25 cellular contexts compared by ENCODE assay signal in the genomic region with DNA sequence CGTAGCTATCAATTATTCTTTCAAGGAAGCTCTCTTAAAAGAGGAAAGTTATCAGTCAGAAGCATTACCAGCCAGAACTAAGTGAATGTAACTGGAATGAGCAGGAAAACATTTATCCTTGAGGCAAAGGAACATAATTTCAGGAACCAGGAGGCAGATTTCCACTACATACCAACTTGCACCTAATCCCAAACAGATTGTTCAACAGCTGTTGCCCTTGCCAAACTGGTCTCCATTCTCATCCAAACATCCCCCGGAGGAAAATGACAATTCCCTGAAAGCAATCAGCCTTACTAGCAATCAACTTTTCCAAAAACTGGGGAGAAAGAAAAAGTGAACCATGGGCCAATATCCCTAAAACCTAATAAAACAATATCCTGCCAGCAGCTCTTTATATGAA. TPM values are rescaled to one million over a fixed set of nuclear protein-coding genes. Genes with fewer than 3 reads are reported as not detected.
DNase-seq lines count a peak whose midpoint lies in the region; ATAC-seq and TF ChIP-seq lines count a peak whose summit lies in the region.
"Had no signal": no experiment of that assay in that cellular context is flagged by ENCODE, and none has a peak within 500 bp of the region (broad histone marks: within the 10 kb centered on the region; RNA-seq: fewer than 3 reads in every experiment).

No MANE protein-coding gene starts in this region.

- H3K79me2 ChIP-seq in trophoblast cell (ENCODE audit: control insufficient read depth, insufficient read depth, low read length, poor library complexity), result no peaks in the 10 kb centered on the region

- no peak overlapping the region for H3K14ac ChIP-seq in trophoblast cell (ENCODE audit: low read length)

- H4K91ac ChIP-seq in trophoblast cell (ENCODE audit: low read depth, low read length), result no peak overlapping the region

- no peak overlapping the region for H4K8ac ChIP-seq in trophoblast cell (ENCODE audit: low read depth, low read length)

- H2BK5ac ChIP-seq in trophoblast cell (ENCODE audit: low read depth, low read length, poor library complexity), result no peak overlapping the region

- no peak for ATAC-seq in left ventricle myocardium superior
- ATAC-seq in stimulated activated naive CD8-positive, alpha-beta T cell treated with anti-CD3 and anti-CD28 coated beads, Interleukin-15, Interleukin-2, amounts not matched to agents 100 U/mL and 50 U/mL, for 24 hours, result no peak

- no peak overlapping the region for H3K4me3 Mint-ChIP-seq in chondrocyte (ENCODE audit: unreplicated experiment)
- H3K4me3 Mint-ChIP-seq: CD4-positive, CD25-positive, alpha-beta regulatory T cell; T-helper 1 cell treated with Interleukin-12 subunit alpha and Interleukin-12 subunit beta and Interleukin-4 antibody, amounts not matched to agents 30 μg/mL and 1 μg/mL, for 36 hours had no signal

- H3K27me3 ChIP-seq in trophoblast cell (ENCODE audit: insufficient read depth, low read length), result no peaks in the 10 kb centered on the region
- H3K27me3 ChIP-seq: esophagus squamous epithelium, ovary had no signal

- H3K36me3 ChIP-seq in trophoblast cell (ENCODE audit: control insufficient read depth in 1 of 2, insufficient read depth in 2 of 2, low read length in 2 of 2), result peaks cover 1 to 2% of the 10 kb centered on the region in 2 experiments
- H3K36me3 ChIP-seq: esophagus squamous epithelium, left ventricle myocardium inferior, ovary had no signal

- H3K4ac ChIP-seq in trophoblast cell (ENCODE audit: low read depth, low read length), result peak overlapping the region; percentile 10

- peaks cover 0 to 3% of the 10 kb centered on the region in 2 experiments for H3K4me1 ChIP-seq in trophoblast cell (ENCODE audit: control insufficient read depth in 1 of 2, insufficient read depth in 2 of 2, low read length in 2 of 2)

- H3K79me1 ChIP-seq in trophoblast cell (ENCODE audit: low read length), result no peaks in the 10 kb centered on the region

- H2BK120ac ChIP-seq in trophoblast cell (ENCODE audit: insufficient read depth, low read length, poor library complexity), result no peak overlapping the region

- H3K4me2 ChIP-seq in trophoblast cell (ENCODE audit: low read length), result no peak overlapping the region
- H3K4me2 ChIP-seq: KMS-11 had no signal

- TF ChIP-seq CTCF in chondrocyte (IDR thresholded peaks at IDR 0.05), result no peak

- WGBS in trophoblast cell (ENCODE audit: extremely low coverage, insufficient coverage, insufficient read length), result no CpG with 5 or more reads among the region's 2 CpGs

- DNase-seq in DMS 273 (lab: John Stamatoyannopoulos, UW; ENCODE audit: unreplicated experiment) (peak; percentile 89), NCI-H524 (lab: John Stamatoyannopoulos, UW) (peak; percentile 86), chondrocyte (ENCODE audit: low spot score) (no peak), trophoblast cell (no peak), HUDEP-2 (lab: John Stamatoyannopoulos, UW; ENCODE audit: unreplicated experiment in 76 of 76) (no peak), HT-29 (ENCODE audit: low spot score) (no peak), left ventricle myocardium superior (no peak)
- no peak for DNase-seq in stimulated activated naive CD8-positive, alpha-beta T cell treated with anti-CD3 and anti-CD28 coated beads, Interleukin-15, Interleukin-2, amounts not matched to agents 100 U/mL and 50 U/mL, for 24 hours
- DNase-seq: activated CD4-positive, alpha-beta T cell treated with anti-CD3 and anti-CD28 coated beads, Interleukin-2, amount 50 U/mL, for 1 hour; activated CD8-positive, alpha-beta memory T cell treated with anti-CD3 and anti-CD28 coated beads, Interleukin-2, amount 50 U/mL, for 48 hours; activated naive CD4-positive, alpha-beta T cell; amniotic stem cell; CD4-positive, CD25-positive, alpha-beta regulatory T cell; cerebellar nuclear complex; DMS79; effector CD8-positive, alpha-beta T cell; esophagus squamous epithelium; head of caudate nucleus; left ventricle myocardium inferior; NCI-H2029 treated with DMSO at 0.1 percent for 48 hours; NCI-H526; ovary; SIG-M5 had no signal

- H3K9ac ChIP-seq in trophoblast cell (ENCODE audit: low read length), result no peak overlapping the region
- H3K9ac ChIP-seq: KMS-11 had no signal

- H2BK12ac ChIP-seq in trophoblast cell (ENCODE audit: low read length), result no peak overlapping the region

- H3K9me3 ChIP-seq in trophoblast cell (ENCODE audit: insufficient read depth, low read depth, low read length), result no peaks in the 10 kb centered on the region
- H3K9me3 ChIP-seq: esophagus squamous epithelium, left ventricle myocardium inferior, ovary had no signal

- no peak overlapping the region for H3K4me3 ChIP-seq in trophoblast cell (ENCODE audit: low read depth, low read length)
- H3K4me3 ChIP-seq: esophagus squamous epithelium, left ventricle myocardium inferior, ovary had no signal

- intact Hi-C loops in left ventricle myocardium superior (cut with micrococcal nuclease), result no loop called here

- peaks cover 5% of the 10 kb centered on the region for H3K36me3 Mint-ChIP-seq in chondrocyte (ENCODE audit: low read depth)
- H3K36me3 Mint-ChIP-seq: CD4-positive, CD25-positive, alpha-beta regulatory T cell had no signal

- H3K27ac Mint-ChIP-seq in chondrocyte (ENCODE audit: unreplicated experiment), result peak overlapping the region; percentile 29
- H3K27ac Mint-ChIP-seq: CD4-positive, CD25-positive, alpha-beta regulatory T cell; T-helper 1 cell treated with Interleukin-12 subunit alpha and Interleukin-12 subunit beta and Interleukin-4 antibody, amounts not matched to agents 30 μg/mL and 1 μg/mL, for 36 hours had no signal

- H3K18ac ChIP-seq in trophoblast cell (ENCODE audit: low read length), result no peak overlapping the region

- no peak overlapping the region for H3K27ac ChIP-seq in trophoblast cell (ENCODE audit: low read depth, low read length)
- H3K27ac ChIP-seq: esophagus squamous epithelium, KMS-11, left ventricle myocardium inferior had no signal

- H2AFZ ChIP-seq in trophoblast cell (ENCODE audit: insufficient read depth, low read length, poor library complexity), result no peak overlapping the region

- H2AK5ac ChIP-seq in trophoblast cell (ENCODE audit: low read length), result no peak overlapping the region

- H3K4me1 Mint-ChIP-seq in chondrocyte (ENCODE audit: low read depth), result peaks cover 64% of the 10 kb centered on the region
- H3K4me1 Mint-ChIP-seq: CD4-positive, CD25-positive, alpha-beta regulatory T cell had no signal

- no peak overlapping the region for H3K23ac ChIP-seq in trophoblast cell (ENCODE audit: low read length)

- H3K9me3 Mint-ChIP-seq in chondrocyte (ENCODE audit: low read depth), result no peaks in the 10 kb centered on the region
- H3K9me3 Mint-ChIP-seq: T-helper 1 cell treated with Interleukin-12 subunit alpha and Interleukin-12 subunit beta and Interleukin-4 antibody, amounts not matched to agents 30 μg/mL and 1 μg/mL, for 36 hours had no signal

- H3K27me3 Mint-ChIP-seq in chondrocyte (ENCODE audit: low read depth), result no peaks in the 10 kb centered on the region

- H4K12ac ChIP-seq in trophoblast cell (ENCODE audit: low read depth, low read length), result no peak overlapping the region

RNA-seq across cellular contexts. Expression of gene ENAH, which starts 35.0 kb away (rescaled TPM):
- total RNA-seq in chondrocyte (208 to 457 TPM (median 434 TPM) in 3 replicates), left ventricle myocardium superior (90.1 TPM)
- polyA plus RNA-seq in trophoblast cell (2013), result 106 and 111 TPM in 2 replicates
- 19.4 and 21.0 TPM in 2 replicates for total RNA-seq in HT-29 (2014; rRNA removed; shearing (Covaris generic))
- total RNA-seq: CD4-positive, CD25-positive, alpha-beta regulatory T cell had no signal

Comparison
In these comparisons a context has a peak if more than half of its experiments do, and no peak if none do; other contexts are left out.
1. DNase-seq: peak in DMS 273 (single experiment) and NCI-H524 (2 of 2); none in chondrocyte (single experiment), trophoblast cell (0 of 2), HUDEP-2 (0 of 76), HT-29 (single experiment), left ventricle myocardium superior (single experiment) and stimulated activated naive CD8-positive, alpha-beta T cell treated with anti-CD3 and anti-CD28 coated beads, Interleukin-15, Interleukin-2, amounts not matched to agents 100 U/mL and 50 U/mL, for 24 hours (single experiment).